ENCODE assay signal across 8 cellular contexts in genomic region chr5:10424124-10424731, GRCh38. TPM values are rescaled to one million over a fixed set of nuclear protein-coding genes. Genes with fewer than 3 reads are reported as not detected.
A peak's percentile ranks its signal among the peaks of the same experiment; 100 is the strongest.
DNase-seq lines count a peak whose midpoint lies in the region; FAIRE-seq and TF ChIP-seq lines count a peak whose summit lies in the region.

No MANE protein-coding gene starts in this region.

- H3K27me3 Mint-ChIP-seq in activated CD4-positive, alpha-beta T cell treated with anti-CD3 and anti-CD28 coated beads, Interleukin-2, amount 10 ng/mL, durations not matched to agents 7 days and 5 days: no peaks in the 10 kb centered on the region

- H3K4me3 ChIP-seq in fibroblast of the aortic adventitia (ENCODE audit: low read depth, low read length): no peak overlapping the region

- peaks cover 34% of the 10 kb centered on the region for H3K4me1 Mint-ChIP-seq in activated CD4-positive, alpha-beta T cell treated with anti-CD3 and anti-CD28 coated beads, Interleukin-2, amount 10 ng/mL, durations not matched to agents 7 days and 5 days

- H3K27ac Mint-ChIP-seq in activated CD4-positive, alpha-beta T cell treated with anti-CD3 and anti-CD28 coated beads, Interleukin-2, amount 10 ng/mL, durations not matched to agents 7 days and 5 days: no peak overlapping the region

- no peak for FAIRE-seq in HTR-8/SVneo (lab: Jason Lieb, UNC)
- no peak for FAIRE-seq in GM12891 (lab: Jason Lieb, UNC)

- peaks cover 60% of the 10 kb centered on the region for H3K36me3 Mint-ChIP-seq in activated CD4-positive, alpha-beta T cell treated with anti-CD3 and anti-CD28 coated beads, Interleukin-2, amount 10 ng/mL, durations not matched to agents 7 days and 5 days (ENCODE audit: low read depth)

- intact Hi-C loops in posterior cingulate gyrus (cut with DNase I): loop anchor here (1.0 to 5.0 kb wide), 2 partner anchors 72 to 140 kb away; partner anchors contain the start of gene MARCHF6

- no peaks in the 10 kb centered on the region for H3K9me3 Mint-ChIP-seq in activated CD4-positive, alpha-beta T cell treated with anti-CD3 and anti-CD28 coated beads, Interleukin-2, amount 10 ng/mL, durations not matched to agents 7 days and 5 days

- H3K4me3 Mint-ChIP-seq in activated CD4-positive, alpha-beta T cell treated with anti-CD3 and anti-CD28 coated beads, Interleukin-2, amount 10 ng/mL, durations not matched to agents 7 days and 5 days: no peak overlapping the region

- POLR2A ChIA-PET in activated CD4-positive, alpha-beta T cell treated with anti-CD3 and anti-CD28 coated beads, Interleukin-2, amount 10 ng/mL, durations not matched to agents 7 days and 5 days (lab: Charles Lee): no interaction called here

- CTCF ChIA-PET in activated CD4-positive, alpha-beta T cell treated with anti-CD3 and anti-CD28 coated beads, Interleukin-2, amount 10 ng/mL, durations not matched to agents 7 days and 5 days (lab: Charles Lee): interaction anchor here (1.3 to 1.5 kb wide), 3 partner anchors 14 to 56 kb away, joined by 3 to 4 read pairs (median 4); partner anchors contain the start of gene ROPN1L

- peak; percentile 26 for DNase-seq in activated CD4-positive, alpha-beta T cell treated with anti-CD3 and anti-CD28 coated beads, Interleukin-2, amount 10 ng/mL, durations not matched to agents 7 days and 5 days
- no peak for DNase-seq in activated CD4-positive, alpha-beta T cell treated with anti-CD3 and anti-CD28 coated beads, Interleukin-2, amount 50 U/mL, for 1 hour
- DNase-seq in HTR-8/SVneo (ENCODE audit: insufficient read length, low spot score): peak; percentile 44
- peak; percentile 41 for DNase-seq in RPMI7951 (ENCODE audit: low read depth)
- DNase-seq in fibroblast of the aortic adventitia (ENCODE audit: low read depth): peak; percentile 59
- DNase-seq in posterior cingulate gyrus: peak in 6 of 10 donors; percentile 22 to 83 (median 48)
- no peak for DNase-seq in GM12891 (ENCODE audit: insufficient read length, low spot score)
- DNase-seq in stimulated activated naive CD4-positive, alpha-beta T cell treated with Interleukin-2 at 50 U/mL for 16 hours (lab: John Stamatoyannopoulos, UW): no peak

- peak; percentile 62 for TF ChIP-seq CTCF in fibroblast of the aortic adventitia (IDR thresholded peaks at IDR 0.05; ENCODE audit: insufficient read depth, low read length)

- no peak for TF ChIP-seq POLR2A in GM12891 (IDR thresholded peaks at IDR 0.05; ENCODE audit: low read depth, low read length)

TF ChIP-seq in GM12891, 5 proteins besides CTCF, POLR2A, EP300 and RAD21:
- no peak for TF ChIP-seq SPI1 (IDR thresholded peaks at IDR 0.05; ENCODE audit: low read depth, low read length)
- TF ChIP-seq TAF1 (IDR thresholded peaks at IDR 0.05; ENCODE audit: low read depth, low read length): no peak
- no peak for TF ChIP-seq PAX5 (IDR thresholded peaks at IDR 0.05; ENCODE audit: insufficient read depth, low read length, severe bottlenecking)
- no peak for TF ChIP-seq POU2F2 (IDR thresholded peaks at IDR 0.05; ENCODE audit: low read depth, low read length)
- TF ChIP-seq POLR2AphosphoS5 (IDR thresholded peaks at IDR 0.05; ENCODE audit: low read depth, low read length): no peak

RNA-seq across cellular contexts. Expression of gene ROPN1L, which starts 17.5 kb away (rescaled TPM):
- 1 to 10 TPM; 3.1 to 4.1 TPM for total RNA-seq in activated CD4-positive, alpha-beta T cell treated with anti-CD3 and anti-CD28 coated beads, Interleukin-2, amount 10 ng/mL, durations not matched to agents 7 days and 5 days
- total RNA-seq in RPMI7951 (2014; rRNA removed; shearing (Covaris generic)): 0.59 and 0.84 TPM in 2 replicates
- total RNA-seq in fibroblast of the aortic adventitia (ENCODE audit: low replicate concordance): 0.63 TPM in 1 of 2 replicates, not detected in the other
- polyA plus RNA-seq in GM12891 (2012; ENCODE audit: low read depth, missing spikeins): 0.23 TPM

Comparison
In these comparisons a context has a peak if more than half of its experiments do, and no peak if none do; other contexts are left out.
1. DNase-seq: peak in activated CD4-positive, alpha-beta T cell treated with anti-CD3 and anti-CD28 coated beads, Interleukin-2, amount 10 ng/mL, durations not matched to agents 7 days and 5 days (single experiment), HTR-8/SVneo (single experiment), RPMI7951 (single experiment), fibroblast of the aortic adventitia (single experiment) and posterior cingulate gyrus (6 of 10); none in activated CD4-positive, alpha-beta T cell treated with anti-CD3 and anti-CD28 coated beads, Interleukin-2, amount 50 U/mL, for 1 hour (single experiment), GM12891 (single experiment) and stimulated activated naive CD4-positive, alpha-beta T cell treated with Interleukin-2 at 50 U/mL for 16 hours (single experiment).